16 cellular contexts compared by ENCODE assay signal in genomic region chr10:47245731-47246350, GRCh38. TPM values are rescaled to one million over a fixed set of nuclear protein-coding genes. Genes with fewer than 3 reads are reported as not detected.
A peak's percentile ranks its signal among the peaks of the same experiment; 100 is the strongest.
DNase-seq lines count a peak whose midpoint lies in the region; ATAC-seq and TF ChIP-seq lines count a peak whose summit lies in the region.
"Had no signal": no experiment of that assay in that cellular context is flagged by ENCODE, and none has a peak within 500 bp of the region (broad histone marks: within the 10 kb centered on the region; RNA-seq: fewer than 3 reads in every experiment).

No MANE protein-coding gene starts in this region.

- DNase-seq in activated CD8-positive, alpha-beta memory T cell treated with anti-CD3 and anti-CD28 coated beads, Interleukin-2, amount 50 U/mL, for 48 hours: peak; percentile 45
- DNase-seq in activated CD8-positive, alpha-beta memory T cell treated with anti-CD3 and anti-CD28 coated beads, Interleukin-2, amount 10 ng/mL, durations not matched to agents 7 days and 5 days: no peak
- DNase-seq in ecto neural progenitor cell (ENCODE audit: low spot score) (peak; percentile 17), progenitor cell of endocrine pancreas (ENCODE audit: low spot score, unreplicated experiment) (no peak), NCI-H748 treated with DMSO at 0.1 percent for 48 hours (lab: John Stamatoyannopoulos, UW) (no peak), GDM1 (lab: John Stamatoyannopoulos, UW) (no peak)
- no peak for DNase-seq in effector memory CD4-positive, alpha-beta T cell
- DNase-seq: 8988T; AML-193; CD8-positive, alpha-beta memory T cell; DND-41; GF-D8; GOT3 had no signal

- H3K9me3 ChIP-seq in effector memory CD4-positive, alpha-beta T cell (ENCODE audit: control insufficient read depth, low read length): no peaks in the 10 kb centered on the region
- H3K9me3 ChIP-seq: BLaER1, Caco-2, HAP-1 had no signal

- CTCF ChIA-PET in activated CD8-positive, alpha-beta memory T cell treated with anti-CD3 and anti-CD28 coated beads, Interleukin-2, amount 10 ng/mL, durations not matched to agents 7 days and 5 days (lab: Charles Lee): no interaction called here

- H3K27ac ChIP-seq in effector memory CD4-positive, alpha-beta T cell (ENCODE audit: insufficient read depth, low read length, poor library complexity, severe bottlenecking): no peak overlapping the region
- H3K27ac ChIP-seq: BLaER1 had no signal

- no peaks in the 10 kb centered on the region for H3K27me3 ChIP-seq in effector memory CD4-positive, alpha-beta T cell (replicated peaks; ENCODE audit: control insufficient read depth, insufficient read depth, low read length, poor library complexity, severe bottlenecking)
- H3K27me3 ChIP-seq: BLaER1 had no signal

- no peaks in the 10 kb centered on the region for H3K9me3 Mint-ChIP-seq in activated CD8-positive, alpha-beta memory T cell treated with anti-CD3 and anti-CD28 coated beads, Interleukin-2, amount 10 ng/mL, durations not matched to agents 7 days and 5 days (ENCODE audit: low read depth)
- no peaks in the 10 kb centered on the region for H3K9me3 Mint-ChIP-seq in progenitor cell of endocrine pancreas (ENCODE audit: low read depth)
- H3K9me3 Mint-ChIP-seq: CD8-positive, alpha-beta memory T cell had no signal

- no peak overlapping the region for H3K4me3 Mint-ChIP-seq in activated CD8-positive, alpha-beta memory T cell treated with anti-CD3 and anti-CD28 coated beads, Interleukin-2, amount 10 ng/mL, durations not matched to agents 7 days and 5 days
- H3K4me3 Mint-ChIP-seq in progenitor cell of endocrine pancreas (ENCODE audit: low read depth): no peak overlapping the region
- H3K4me3 Mint-ChIP-seq: CD8-positive, alpha-beta memory T cell had no signal

- no peak overlapping the region for H3K4me3 ChIP-seq in effector memory CD4-positive, alpha-beta T cell (ENCODE audit: insufficient read depth, low read depth, low read length, poor library complexity, severe bottlenecking)
- H3K4me3 ChIP-seq: BLaER1, HAP-1 had no signal

- no peak overlapping the region for H3K27ac Mint-ChIP-seq in activated CD8-positive, alpha-beta memory T cell treated with anti-CD3 and anti-CD28 coated beads, Interleukin-2, amount 10 ng/mL, durations not matched to agents 7 days and 5 days
- H3K27ac Mint-ChIP-seq in progenitor cell of endocrine pancreas: peak overlapping the region; percentile 14

- H3K4me1 Mint-ChIP-seq in activated CD8-positive, alpha-beta memory T cell treated with anti-CD3 and anti-CD28 coated beads, Interleukin-2, amount 10 ng/mL, durations not matched to agents 7 days and 5 days: peaks cover 3% of the 10 kb centered on the region
- H3K4me1 Mint-ChIP-seq in progenitor cell of endocrine pancreas (ENCODE audit: low read depth): no peaks in the 10 kb centered on the region

- H3K36me3 ChIP-seq in effector memory CD4-positive, alpha-beta T cell (ENCODE audit: control insufficient read depth, insufficient read depth, low read length): no peaks in the 10 kb centered on the region
- H3K36me3 ChIP-seq: BLaER1, HAP-1 had no signal

- no peaks in the 10 kb centered on the region for H3K27me3 Mint-ChIP-seq in activated CD8-positive, alpha-beta memory T cell treated with anti-CD3 and anti-CD28 coated beads, Interleukin-2, amount 10 ng/mL, durations not matched to agents 7 days and 5 days
- peaks cover 26% of the 10 kb centered on the region for H3K27me3 Mint-ChIP-seq in progenitor cell of endocrine pancreas
- H3K27me3 Mint-ChIP-seq: CD8-positive, alpha-beta memory T cell had no signal

- TF ChIP-seq CTCF in progenitor cell of endocrine pancreas (IDR thresholded peaks at IDR 0.05; ENCODE audit: unreplicated experiment): no peak

- H3K4me1 ChIP-seq in effector memory CD4-positive, alpha-beta T cell (ENCODE audit: control insufficient read depth, insufficient read depth, low read length, poor library complexity, severe bottlenecking): no peaks in the 10 kb centered on the region
- H3K4me1 ChIP-seq: BLaER1, Caco-2, HAP-1 had no signal

- no peaks in the 10 kb centered on the region for H3K36me3 Mint-ChIP-seq in activated CD8-positive, alpha-beta memory T cell treated with anti-CD3 and anti-CD28 coated beads, Interleukin-2, amount 10 ng/mL, durations not matched to agents 7 days and 5 days
- no peaks in the 10 kb centered on the region for H3K36me3 Mint-ChIP-seq in progenitor cell of endocrine pancreas (ENCODE audit: insufficient read depth)
- H3K36me3 Mint-ChIP-seq: CD8-positive, alpha-beta memory T cell had no signal

- no peak for ATAC-seq in activated CD8-positive, alpha-beta memory T cell treated with anti-CD3 and anti-CD28 coated beads, Interleukin-2, amount 10 ng/mL, durations not matched to agents 7 days and 5 days

RNA-seq across cellular contexts. Expression of gene GDF10, which starts 54.2 kb away (rescaled TPM):
- total RNA-seq in activated CD8-positive, alpha-beta memory T cell treated with anti-CD3 and anti-CD28 coated beads, Interleukin-2, amount 10 ng/mL, durations not matched to agents 7 days and 5 days: under 1 TPM in 1 of 2 experiments, not detected in 1; 0.45 TPM
- total RNA-seq in progenitor cell of endocrine pancreas: not detected in 2 replicates
- total RNA-seq: Caco-2 had no signal

Comparison
In these comparisons a context has a peak if more than half of its experiments do, and no peak if none do; other contexts are left out.
1. DNase-seq: peak in activated CD8-positive, alpha-beta memory T cell treated with anti-CD3 and anti-CD28 coated beads, Interleukin-2, amount 50 U/mL, for 48 hours (single experiment) and ecto neural progenitor cell (single experiment); none in activated CD8-positive, alpha-beta memory T cell treated with anti-CD3 and anti-CD28 coated beads, Interleukin-2, amount 10 ng/mL, durations not matched to agents 7 days and 5 days (single experiment), progenitor cell of endocrine pancreas (single experiment), NCI-H748 treated with DMSO at 0.1 percent for 48 hours (single experiment), GDM1 (single experiment) and effector memory CD4-positive, alpha-beta T cell (0 of 3).